8 cellular contexts compared by ENCODE assay signal in the genomic region with DNA sequence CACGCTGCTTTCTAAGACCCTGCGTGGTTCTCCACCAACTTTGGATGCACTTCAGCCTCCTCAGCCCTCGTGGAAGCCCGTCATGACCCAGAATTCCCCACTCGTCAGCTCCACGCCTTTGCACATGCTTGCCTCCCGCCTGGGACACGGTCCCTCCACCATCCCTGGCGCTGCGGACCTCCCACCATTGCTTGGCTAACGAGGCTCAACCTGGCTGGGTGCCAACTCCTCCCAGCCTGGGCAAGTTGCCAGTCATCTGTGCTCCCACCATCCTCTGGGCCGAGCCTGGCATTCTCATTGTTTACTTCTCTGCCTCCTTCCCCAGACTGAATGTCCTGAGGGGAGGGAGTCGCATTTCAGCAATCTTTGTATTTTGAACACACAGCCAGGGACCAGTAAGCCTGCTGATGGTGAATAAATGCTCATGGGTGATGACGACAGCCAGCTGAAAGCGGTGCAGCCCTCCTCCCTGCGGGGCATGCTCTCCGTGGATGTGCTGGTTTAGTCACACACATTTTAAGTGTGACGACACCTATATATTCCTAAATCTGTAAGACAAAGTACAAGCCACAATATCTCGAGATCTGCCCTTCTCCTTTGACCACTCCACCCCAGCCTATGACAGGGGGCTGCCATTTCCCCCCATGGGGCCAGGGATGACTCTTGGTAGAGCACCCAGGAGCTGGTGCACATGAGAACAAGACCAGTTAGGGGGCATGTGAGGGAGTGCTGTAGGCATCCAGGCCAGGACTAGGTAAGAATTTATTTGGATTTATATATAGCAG. TPM values are rescaled to one million over a fixed set of nuclear protein-coding genes. Genes with fewer than 3 reads are reported as not detected.
A peak's percentile ranks its signal among the peaks of the same experiment; 100 is the strongest.
DNase-seq lines count a peak whose midpoint lies in the region; ATAC-seq, FAIRE-seq and TF ChIP-seq lines count a peak whose summit lies in the region.

No MANE protein-coding gene starts in this region.

- H3K27ac Mint-ChIP-seq in astrocyte (ENCODE audit: unreplicated experiment) = peak overlapping the region; percentile 69

- H3K79me2 ChIP-seq in astrocyte (ENCODE audit: insufficient read depth, low read length) = no peaks in the 10 kb centered on the region

- intact Hi-C loops in left ventricle myocardium superior (cut with micrococcal nuclease) (no loop called here), gastrocnemius medialis (cut with DNase I; ENCODE audit: low total_unique reads) (loop anchor here (2.0 to 5.0 kb wide), 3 partner anchors 37 to 315 kb away; a partner anchor contains a TSS)

- peak overlapping the region in 5 of 11 experiments; percentile 14 to 33 (median 23); a peak in 6 of 22 replicates for H3K27ac ChIP-seq in BLaER1 treated with 17β-estradiol and CSF1 and Interleukin-3, amounts not matched to agents 10 nM and 100 nM
- H3K27ac ChIP-seq in astrocyte (ENCODE audit: low read depth, low read length) (peak overlapping the region; percentile 34), gastrocnemius medialis (peak overlapping the region; percentile 80 to 92 (median 86))

- peaks cover 2% of the 10 kb centered on the region for H3K36me3 Mint-ChIP-seq in astrocyte (ENCODE audit: low read depth, unreplicated experiment)

- ATAC-seq in GM19043 (IDR thresholded peaks at IDR 0.05; ENCODE audit: low read depth, unreplicated experiment) (peak; percentile 32), HG03135 (IDR thresholded peaks at IDR 0.05; ENCODE audit: unreplicated experiment) (peak; percentile 39), left ventricle myocardium superior (peak; percentile 91), gastrocnemius medialis (peak; percentile 84)

- no peak for TF ChIP-seq CTCF in astrocyte (IDR thresholded peaks at IDR 0.05; ENCODE audit: insufficient read depth, low read depth, low read length)
- TF ChIP-seq CTCF in gastrocnemius medialis (IDR thresholded peaks at IDR 0.05 in 4 of 5, conservative IDR thresholded peaks at IDR 0.05 in 1 of 5) = no peak

- TF ChIP-seq POLR2A in gastrocnemius medialis (IDR thresholded peaks at IDR 0.05) = peak in 1 of 2 donors; percentile 43

- H3K9ac ChIP-seq in BLaER1 treated with 17β-estradiol and CSF1 and Interleukin-3, amounts not matched to agents 10 nM and 100 nM = peak overlapping the region in 2 of 11 experiments; percentile 17 to 26; a peak in 1 of 22 replicates
- peak overlapping the region; percentile 52 for H3K9ac ChIP-seq in astrocyte (ENCODE audit: low read length)

- no peaks in the 10 kb centered on the region for H3K27me3 Mint-ChIP-seq in astrocyte (ENCODE audit: low read depth, unreplicated experiment)

- peak overlapping the region; percentile 64 for H3K4me3 Mint-ChIP-seq in astrocyte (ENCODE audit: unreplicated experiment)

- peaks cover 6% of the 10 kb centered on the region for H3K9me3 Mint-ChIP-seq in astrocyte (ENCODE audit: unreplicated experiment)

- no peak for FAIRE-seq in astrocyte (lab: Jason Lieb, UNC)

- peaks cover 0 to 33% (median 16%) of the 10 kb centered on the region in 11 experiments; a peak in 17 of 22 replicates for H3K9me3 ChIP-seq in BLaER1 treated with 17β-estradiol and CSF1 and Interleukin-3, amounts not matched to agents 10 nM and 100 nM (replicated peaks in 1 of 11)
- H3K9me3 ChIP-seq in astrocyte (ENCODE audit: insufficient read depth, low read depth, low read length) = no peaks in the 10 kb centered on the region
- no peaks in the 10 kb centered on the region for H3K9me3 ChIP-seq in gastrocnemius medialis

- peak overlapping the region in 9 of 11 experiments; percentile 8 to 56 (median 49); a peak in 15 of 22 replicates for H3K4me2 ChIP-seq in BLaER1 treated with 17β-estradiol and CSF1 and Interleukin-3, amounts not matched to agents 10 nM and 100 nM
- peak overlapping the region; percentile 77 for H3K4me2 ChIP-seq in astrocyte (ENCODE audit: low read length)

- in situ Hi-C loops in gastrocnemius medialis (cut with MboI; ENCODE audit: low sequenced_read_pairs in 4 of 4) = loop anchor here in 1 of 4 donors (25.0 kb wide), 1 partner anchor 314 kb away; no protein-coding TSS in a partner anchor

- no peaks in the 10 kb centered on the region for H3K27me3 ChIP-seq in BLaER1 treated with 17β-estradiol and CSF1 and Interleukin-3, amounts not matched to agents 10 nM and 100 nM
- H3K27me3 ChIP-seq in astrocyte (ENCODE audit: insufficient read depth, low read length) (no peaks in the 10 kb centered on the region), gastrocnemius medialis (no peaks in the 10 kb centered on the region)

- H3K4me1 ChIP-seq in BLaER1 treated with 17β-estradiol and CSF1 and Interleukin-3, amounts not matched to agents 10 nM and 100 nM = peaks cover 11 to 52% (median 39%) of the 10 kb centered on the region in 10 experiments
- H3K4me1 ChIP-seq in astrocyte (ENCODE audit: insufficient read depth, low read length) (peaks cover 27% of the 10 kb centered on the region), gastrocnemius medialis (peaks cover 34 to 37% of the 10 kb centered on the region in 2 donors)

- peak overlapping the region; percentile 22 for H2AFZ ChIP-seq in astrocyte (ENCODE audit: low read depth, low read length)

- H3K36me3 ChIP-seq in BLaER1 treated with 17β-estradiol and CSF1 and Interleukin-3, amounts not matched to agents 10 nM and 100 nM = peaks cover 0 to 60% (median 7%) of the 10 kb centered on the region in 11 experiments; a peak in 14 of 22 replicates
- H3K36me3 ChIP-seq in astrocyte (ENCODE audit: insufficient read depth, low read length) = no peaks in the 10 kb centered on the region
- no peaks in the 10 kb centered on the region for H3K36me3 ChIP-seq in gastrocnemius medialis

- peaks cover 45% of the 10 kb centered on the region for H3K4me1 Mint-ChIP-seq in astrocyte (ENCODE audit: low read depth, unreplicated experiment)

- H4K20me1 ChIP-seq in BLaER1 treated with 17β-estradiol and CSF1 and Interleukin-3, amounts not matched to agents 10 nM and 100 nM = peaks cover 0 to 69% (median 12%) of the 10 kb centered on the region in 11 experiments; a peak in 9 of 22 replicates
- H4K20me1 ChIP-seq in astrocyte (ENCODE audit: insufficient read depth, low read length) = no peaks in the 10 kb centered on the region

- H3K4me3 ChIP-seq in BLaER1 treated with 17β-estradiol and CSF1 and Interleukin-3, amounts not matched to agents 10 nM and 100 nM = no peak overlapping the region
- peak overlapping the region; percentile 30 for H3K4me3 ChIP-seq in astrocyte (ENCODE audit: insufficient read depth, low read depth, low read length)
- H3K4me3 ChIP-seq in gastrocnemius medialis = peak overlapping the region; percentile 8 to 46 (median 26)

- peak; percentile 96 for DNase-seq in NCI-H2227 (lab: John Stamatoyannopoulos, UW; ENCODE audit: unreplicated experiment)
- DNase-seq in astrocyte (ENCODE audit: low read depth) = peak; percentile 87
- DNase-seq in left ventricle myocardium superior = peak; percentile 92
- DNase-seq in gastrocnemius medialis = peak; percentile 85 to 86
- no peak for DNase-seq in DMS114 treated with DMSO at 0.1 percent for 48 hours (lab: John Stamatoyannopoulos, UW; ENCODE audit: unreplicated experiment)

RNA-seq across cellular contexts. Expression of a gene that starts 37.6 kb away (rescaled TPM):
- 13.5 and 22.7 TPM in 2 replicates for total RNA-seq in astrocyte
- 6.7 TPM for total RNA-seq in left ventricle myocardium superior
- 10 to 100 TPM in 2 of 4 donors, 1 to 10 TPM in 2; 2.2 to 38.9 (median 15.1) TPM for total RNA-seq in gastrocnemius medialis

Comparison
In these comparisons a context has a peak if more than half of its experiments do, and no peak if none do; other contexts are left out.
1. H3K4me3 ChIP-seq: peak in astrocyte (single experiment) and gastrocnemius medialis (4 of 4); none in BLaER1 treated with 17β-estradiol and CSF1 and Interleukin-3, amounts not matched to agents 10 nM and 100 nM (0 of 10).
2. ATAC-seq: peak in every context shown above with its lines; median percentile 91 in left ventricle myocardium superior; 84 in gastrocnemius medialis; 39 in HG03135; 32 in GM19043.